ENCODE assay signal across 14 cellular contexts in genomic region chr15:70424937-70425411, GRCh38.
DNase-seq lines count a peak whose midpoint lies in the region; ATAC-seq, FAIRE-seq and TF ChIP-seq lines count a peak whose summit lies in the region.
"Had no signal": no experiment of that assay in that cellular context is flagged by ENCODE, and none has a peak within 500 bp of the region (broad histone marks: within the 10 kb centered on the region; RNA-seq: fewer than 3 reads in every experiment).

No MANE protein-coding gene starts in this region.

- peaks cover 2% of the 10 kb centered on the region for H3K27me3 Mint-ChIP-seq in CD8-positive, alpha-beta T cell (ENCODE audit: low read depth)
- H3K27me3 Mint-ChIP-seq in naive thymus-derived CD4-positive, alpha-beta T cell: peaks cover 0 to 28% (median 0%) of the 10 kb centered on the region in 5 donors

- no peaks in the 10 kb centered on the region for H3K36me3 ChIP-seq in CD8-positive, alpha-beta T cell (ENCODE audit: insufficient read depth, low read length)
- no peaks in the 10 kb centered on the region for H3K36me3 ChIP-seq in naive thymus-derived CD4-positive, alpha-beta T cell (ENCODE audit: control insufficient read depth in 2 of 3, insufficient read depth in 3 of 3, low read length in 3 of 3)
- H3K36me3 ChIP-seq in gastrocnemius medialis: no peaks in the 10 kb centered on the region
- H3K36me3 ChIP-seq in ascending aorta: no peaks in the 10 kb centered on the region

- no peak for TF ChIP-seq CTCF in CD8-positive, alpha-beta T cell (IDR thresholded peaks at IDR 0.05)
- no peak for TF ChIP-seq CTCF in gastrocnemius medialis (IDR thresholded peaks at IDR 0.05 in 4 of 5, conservative IDR thresholded peaks at IDR 0.05 in 1 of 5)
- no peak for TF ChIP-seq CTCF in ascending aorta (IDR thresholded peaks at IDR 0.05)

- no peaks in the 10 kb centered on the region for H3K9me3 ChIP-seq in CD8-positive, alpha-beta T cell (ENCODE audit: low read length)
- H3K9me3 ChIP-seq in naive thymus-derived CD4-positive, alpha-beta T cell (ENCODE audit: control insufficient read depth in 2 of 3, low read length in 3 of 3): no peaks in the 10 kb centered on the region
- H3K9me3 ChIP-seq in gastrocnemius medialis (no peaks in the 10 kb centered on the region), ascending aorta (peaks cover 0 to 3% of the 10 kb centered on the region in 2 donors)
- H3K9me3 ChIP-seq: mucosa of descending colon had no signal

- in situ Hi-C loops in KBM-7 (cut with MboI; ENCODE audit: low pct_unique_long_range_greater_than_20kb, low sequenced_read_pairs): no loop called here
- in situ Hi-C loops in gastrocnemius medialis (cut with MboI; ENCODE audit: low sequenced_read_pairs in 4 of 4): no loop called here

- intact Hi-C loops in CD8-positive, alpha-beta T cell (cut with DNase I, micrococcal nuclease): no loop called here
- intact Hi-C loops in naive thymus-derived CD4-positive, alpha-beta T cell (cut with micrococcal nuclease): no loop called here
- intact Hi-C loops in gastrocnemius medialis (cut with DNase I; ENCODE audit: low total_unique reads) (no loop called here), ascending aorta (cut with DNase I) (no loop called here)

- DNase-seq in CD8-positive, alpha-beta T cell: peak in 2 of 7 experiments; percentile 10 to 43
- DNase-seq in KBM-7: peak; percentile 89
- peak; percentile 23 for DNase-seq in UCSD-AML1 (lab: John Stamatoyannopoulos, UW; ENCODE audit: unreplicated experiment)
- DNase-seq in naive thymus-derived CD4-positive, alpha-beta T cell: peak in 4 of 9 donors; percentile 7 to 18 (median 10)
- no peak for DNase-seq in gastrocnemius medialis
- no peak for DNase-seq in ascending aorta (ENCODE audit: low spot score in 2 of 2)
- no peak for DNase-seq in H54 (ENCODE audit: insufficient read length, low spot score)
- DNase-seq: glutamatergic neuron, H7, kidney, mucosa of descending colon, NCI-H446, T-helper 9 cell had no signal

- peak overlapping the region; percentile 20 for H3K27ac Mint-ChIP-seq in CD8-positive, alpha-beta T cell
- peak overlapping the region in 8 of 9 donors; percentile 0 to 91 (median 72) for H3K27ac Mint-ChIP-seq in naive thymus-derived CD4-positive, alpha-beta T cell

- H3K36me3 Mint-ChIP-seq in CD8-positive, alpha-beta T cell: no peaks in the 10 kb centered on the region
- peaks cover 0 to 37% (median 0%) of the 10 kb centered on the region in 5 donors for H3K36me3 Mint-ChIP-seq in naive thymus-derived CD4-positive, alpha-beta T cell

- FAIRE-seq in H54 (lab: Jason Lieb, UNC): no peak
- FAIRE-seq: kidney had no signal

- TF ChIP-seq POLR2A in gastrocnemius medialis (IDR thresholded peaks at IDR 0.05) (no peak), H54 (IDR thresholded peaks at IDR 0.05; ENCODE audit: low read depth, low read length) (no peak)

- POLR2A ChIA-PET in CD8-positive, alpha-beta T cell (lab: Charles Lee): no interaction called here
- POLR2A ChIA-PET in naive thymus-derived CD4-positive, alpha-beta T cell (lab: Charles Lee): interaction anchor here (0.6 to 1.6 kb wide), 2 partner anchors 81 to 166 kb away, joined by 3 read pairs; no protein-coding TSS in a partner anchor

- peak overlapping the region; percentile 7 for H3K4me3 Mint-ChIP-seq in CD8-positive, alpha-beta T cell
- H3K4me3 Mint-ChIP-seq in naive thymus-derived CD4-positive, alpha-beta T cell: peak overlapping the region; percentile 7 to 83 (median 50)

- H3K4me1 Mint-ChIP-seq in CD8-positive, alpha-beta T cell (ENCODE audit: low read depth): peaks cover 22% of the 10 kb centered on the region
- peaks cover 17 to 35% (median 27%) of the 10 kb centered on the region in 7 donors for H3K4me1 Mint-ChIP-seq in naive thymus-derived CD4-positive, alpha-beta T cell

- peaks cover 17% of the 10 kb centered on the region for H3K4me1 ChIP-seq in CD8-positive, alpha-beta T cell (ENCODE audit: insufficient read depth, low read length)
- peaks cover 11 to 25% of the 10 kb centered on the region in 2 donors for H3K4me1 ChIP-seq in naive thymus-derived CD4-positive, alpha-beta T cell (ENCODE audit: control insufficient read depth in 2 of 2, insufficient read depth in 2 of 2, low read length in 2 of 2)
- H3K4me1 ChIP-seq in gastrocnemius medialis: no peaks in the 10 kb centered on the region
- no peaks in the 10 kb centered on the region for H3K4me1 ChIP-seq in ascending aorta

- H3K27ac ChIP-seq in CD8-positive, alpha-beta T cell (ENCODE audit: low read depth, low read length): no peak overlapping the region
- H3K27ac ChIP-seq in naive thymus-derived CD4-positive, alpha-beta T cell (ENCODE audit: low read depth, low read length): no peak overlapping the region
- no peak overlapping the region for H3K27ac ChIP-seq in gastrocnemius medialis
- no peak overlapping the region for H3K27ac ChIP-seq in ascending aorta
- H3K27ac ChIP-seq: RWPE1 had no signal

- H3K4me3 ChIP-seq in CD8-positive, alpha-beta T cell (ENCODE audit: low read depth, low read length): no peak overlapping the region
- H3K4me3 ChIP-seq in naive thymus-derived CD4-positive, alpha-beta T cell (ENCODE audit: low read length): no peak overlapping the region
- H3K4me3 ChIP-seq in gastrocnemius medialis (no peak overlapping the region), ascending aorta (no peak overlapping the region)
- H3K4me3 ChIP-seq: mucosa of descending colon had no signal

- no peaks in the 10 kb centered on the region for H3K27me3 ChIP-seq in CD8-positive, alpha-beta T cell (ENCODE audit: insufficient read depth, low read length)
- H3K27me3 ChIP-seq in naive thymus-derived CD4-positive, alpha-beta T cell (ENCODE audit: control insufficient read depth in 2 of 2, insufficient read depth in 2 of 2, low read length in 2 of 2): no peaks in the 10 kb centered on the region
- H3K27me3 ChIP-seq in gastrocnemius medialis (peaks cover 2 to 15% (median 15%) of the 10 kb centered on the region in 3 donors), ascending aorta (no peaks in the 10 kb centered on the region)

- CTCF ChIA-PET in CD8-positive, alpha-beta T cell (lab: Charles Lee): no interaction called here
- CTCF ChIA-PET in naive thymus-derived CD4-positive, alpha-beta T cell (lab: Charles Lee): no interaction called here

- ATAC-seq in CD8-positive, alpha-beta T cell: peak; percentile 73
- peak; percentile 54 for ATAC-seq in naive thymus-derived CD4-positive, alpha-beta T cell
- ATAC-seq in gastrocnemius medialis: no peak
- ATAC-seq: mucosa of descending colon had no signal

- peaks cover 8% of the 10 kb centered on the region for H3K9me3 Mint-ChIP-seq in CD8-positive, alpha-beta T cell
- H3K9me3 Mint-ChIP-seq in naive thymus-derived CD4-positive, alpha-beta T cell: peaks cover 0 to 34% (median 5%) of the 10 kb centered on the region in 11 donors

Comparison
In these comparisons a context has a peak if more than half of its experiments do, and no peak if none do; other contexts are left out.
1. ATAC-seq: peak in CD8-positive, alpha-beta T cell (single experiment) and naive thymus-derived CD4-positive, alpha-beta T cell (single experiment); none in gastrocnemius medialis (0 of 2).
2. DNase-seq: peak in KBM-7 (single experiment) and UCSD-AML1 (single experiment); none in gastrocnemius medialis (0 of 2), ascending aorta (0 of 2) and H54 (single experiment).